ENCODE assay signal across 8 cellular contexts in the genomic region with DNA sequence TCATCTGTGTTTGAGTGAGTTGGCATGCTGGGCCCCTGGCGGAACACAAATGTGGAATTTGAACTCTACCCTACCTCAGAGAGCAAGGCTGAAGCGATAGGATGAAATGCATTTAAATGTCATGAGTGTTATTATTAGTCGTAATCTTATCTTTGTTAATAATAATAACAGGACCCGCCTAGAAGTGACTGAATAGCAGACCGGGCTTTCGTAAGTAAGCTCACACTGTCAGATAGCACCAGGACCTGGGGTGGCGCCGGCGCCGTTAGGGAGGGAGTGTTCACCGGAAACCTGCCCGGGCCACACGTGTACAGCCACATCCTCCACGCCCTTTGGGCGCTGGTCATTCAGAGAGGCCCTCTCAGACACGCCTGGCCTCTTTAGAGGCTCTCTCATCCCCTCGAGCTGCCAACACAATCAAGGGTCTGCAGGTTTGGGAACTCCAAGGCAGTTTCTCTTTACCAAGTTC.
DNase-seq lines count a peak whose midpoint lies in the region; ATAC-seq, FAIRE-seq and TF ChIP-seq lines count a peak whose summit lies in the region.

No MANE protein-coding gene starts in this region.

- ATAC-seq in HG02763 (IDR thresholded peaks at IDR 0.05; ENCODE audit: unreplicated experiment), result peak; percentile 37
- ATAC-seq in GM12878, result peak; percentile 85
- no peak for ATAC-seq in GM21786 (IDR thresholded peaks at IDR 0.05; ENCODE audit: unreplicated experiment)

- H3K4me1 ChIP-seq in GM12878 (ENCODE audit: control insufficient read depth, insufficient read depth, low read length) (peaks cover 47% of the 10 kb centered on the region), mesenchymal stem cell (ENCODE audit: control insufficient read depth, insufficient read depth, low read depth, low read length) (peaks cover 18% of the 10 kb centered on the region), thyroid gland (peaks cover 42 to 53% of the 10 kb centered on the region in 2 donors)

- no peak overlapping the region for H2BK120ac ChIP-seq in mesenchymal stem cell (ENCODE audit: low read depth, low read length)

- BruUV-seq in GM12878 (replicated peaks; lab: Mats Ljungman, UMichigan), result no TSS peak

- peak overlapping the region in 1 of 2 experiments; percentile 65 for H3K4ac ChIP-seq in mesenchymal stem cell (ENCODE audit: low read depth in 1 of 2, low read length in 2 of 2)

- H3K9me3 ChIP-seq in GM12878 (replicated peaks; ENCODE audit: control insufficient read depth, insufficient read depth, low read length), result no peaks in the 10 kb centered on the region
- no peaks in the 10 kb centered on the region for H3K9me3 ChIP-seq in mesenchymal stem cell (ENCODE audit: control insufficient read depth, low read length)
- H3K9me3 ChIP-seq in thyroid gland, result no peaks in the 10 kb centered on the region

- H4K8ac ChIP-seq in mesenchymal stem cell (ENCODE audit: low read length), result peak overlapping the region; percentile 59

- peak overlapping the region; percentile 30 for H4K91ac ChIP-seq in mesenchymal stem cell (ENCODE audit: low read length)

- no peaks in the 10 kb centered on the region for H3K27me3 ChIP-seq in GM12878 (replicated peaks in 1 of 2; ENCODE audit: control insufficient read depth in 2 of 2, insufficient read depth in 2 of 2, low read length in 1 of 2)
- no peaks in the 10 kb centered on the region for H3K27me3 ChIP-seq in mesenchymal stem cell (ENCODE audit: control insufficient read depth in 1 of 2, insufficient read depth in 1 of 2, low read length in 2 of 2)
- no peaks in the 10 kb centered on the region for H3K27me3 ChIP-seq in thyroid gland

- H3K4me2 ChIP-seq in GM12878 (ENCODE audit: control insufficient read depth, insufficient read depth) (peak overlapping the region; percentile 1), mesenchymal stem cell (ENCODE audit: low read length, poor library complexity, severe bottlenecking) (no peak overlapping the region)

- peak overlapping the region; percentile 65 to 79 for H3K18ac ChIP-seq in mesenchymal stem cell (ENCODE audit: low read depth in 1 of 2, low read length in 2 of 2)

- peak; percentile 64; the same call in 1 of the 2 replicates for TF ChIP-seq POLR2A in GM12878 (IDR thresholded peaks at IDR 0.05; ENCODE audit: low read depth, low read length)
- TF ChIP-seq POLR2A in thyroid gland (IDR thresholded peaks at IDR 0.05), result peak in 1 of 2 donors; percentile 37

- WGBS in GM12878 (ENCODE audit: insufficient coverage, insufficient replicate concordance, low lambda C conversion rate, missing lambda C conversion rate), result 4% methylated on average over 17 of the region's 17 CpGs
- 23% methylated on average over 15 of the region's 17 CpGs for WGBS in mesenchymal stem cell
- 18 to 22% methylated on average over 13 to 17 of the region's 17 CpGs for WGBS in thyroid gland, 2 donors

- peak overlapping the region; percentile 29 for H2BK15ac ChIP-seq in mesenchymal stem cell (ENCODE audit: low read depth, poor library complexity, severe bottlenecking)

- POLR2A ChIA-PET in GM12878 (lab: Charles Lee), result interaction anchor here (0.9 to 3.1 kb wide), 5 partner anchors 19 to 64 kb away, joined by 5 to 14 read pairs (median 6); partner anchors contain the start of gene GRK5

- H3K27ac ChIP-seq in GM12878 (ENCODE audit: control insufficient read depth, insufficient read depth), result peak overlapping the region; percentile 48
- no peak overlapping the region for H3K27ac ChIP-seq in mesenchymal stem cell (ENCODE audit: low read length, poor library complexity, severe bottlenecking)
- peak overlapping the region; percentile 70 to 90 (median 86) for H3K27ac ChIP-seq in thyroid gland

- no peak for FAIRE-seq in GM12878 (lab: Jason Lieb, UNC)

- H2AK5ac ChIP-seq in mesenchymal stem cell (ENCODE audit: low read length, severe bottlenecking), result peak overlapping the region; percentile 58

- no peaks in the 10 kb centered on the region for H4K20me1 ChIP-seq in GM12878 (ENCODE audit: control insufficient read depth, insufficient read depth)

- no peak overlapping the region for H3K23ac ChIP-seq in mesenchymal stem cell (ENCODE audit: low read length in 2 of 2)

- SMC1A ChIA-PET in GM12878 (lab: Charles Lee; ENCODE audit: uncharacterized antibody, unreplicated experiment), result interaction anchor here (0.6 to 2.1 kb wide), 11 partner anchors 9 to 350 kb away, joined by 3 to 10 read pairs (median 3); no protein-coding TSS in a partner anchor

- peaks cover 28% of the 10 kb centered on the region for H3K79me1 ChIP-seq in mesenchymal stem cell (replicated peaks; ENCODE audit: low read length, poor library complexity, severe bottlenecking)

- CTCF ChIA-PET in GM12878 (lab: Yijun Ruan, JAX), result interaction anchor here (0.5 to 1.8 kb wide), 6 partner anchors 35 to 64 kb away, joined by 3 to 6 read pairs (median 4); partner anchors contain the start of gene GRK5

- H2AFZ ChIP-seq in GM12878 (ENCODE audit: control insufficient read depth, low read depth, low read length) (peak overlapping the region; percentile 0), mesenchymal stem cell (ENCODE audit: low read depth, low read length) (no peak overlapping the region)

- in situ Hi-C loops in GM13976 (cut with MboI; ENCODE audit: low sequenced_read_pairs, unreplicated experiment), result no loop called here
- in situ Hi-C loops in GM12878 (cut with MboI), result no loop called here

- TF ChIP-seq CTCF in GM13976 (IDR thresholded peaks at IDR 0.05; ENCODE audit: borderline replicate concordance, control extremely low read depth, extremely low read depth, insufficient read depth, missing control alignments) (peak; percentile 2), GM12878 (IDR thresholded peaks at IDR 0.05 in 2 of 3, conservative IDR thresholded peaks at IDR 0.05 in 1 of 3; ENCODE audit: control insufficient read depth in 2 of 3, extremely low read depth in 1 of 3, insufficient read depth in 1 of 3, low read depth in 3 of 3, low read length in 3 of 3) (no peak), thyroid gland (IDR thresholded peaks at IDR 0.05) (no peak)

- no peak for TF ChIP-seq RAD21 in GM12878 (IDR thresholded peaks at IDR 0.05; ENCODE audit: insufficient read depth, low read depth, low read length)

- peak overlapping the region in 1 of 2 experiments; percentile 59 for H2BK12ac ChIP-seq in mesenchymal stem cell (ENCODE audit: low read length in 2 of 2)

- H3K4me3 ChIP-seq in GM12878 (peak overlapping the region; percentile 21; the same call in 1 of the 2 replicates), mesenchymal stem cell (ENCODE audit: insufficient read depth in 1 of 2, low read depth in 1 of 2, low read length in 2 of 2) (peak overlapping the region in 1 of 2 experiments; percentile 49), thyroid gland (replicated peaks in 1 of 3) (no peak overlapping the region)

- no peak for TF ChIP-seq EP300 in GM12878 (IDR thresholded peaks at IDR 0.05; ENCODE audit: borderline replicate concordance in 1 of 2, control insufficient read depth in 1 of 2, low read depth in 2 of 2, low read length in 2 of 2)

- H3K14ac ChIP-seq in mesenchymal stem cell (ENCODE audit: low read length in 2 of 2), result peak overlapping the region in 1 of 2 experiments; percentile 68

- peaks cover 12% of the 10 kb centered on the region for H3K79me2 ChIP-seq in GM12878 (ENCODE audit: control insufficient read depth, insufficient read depth, low read length)

- intact Hi-C loops in GM12878 (cut with micrococcal nuclease; ENCODE audit: unreplicated experiment) (loop anchor here (1.0 kb wide), 1 partner anchor 35 kb away; no protein-coding TSS in a partner anchor), thyroid gland (cut with DNase I) (no loop called here)

- DNase-seq in GM13976 (ENCODE audit: low spot score), result peak; percentile 74
- DNase-seq in T-helper 1 cell, result peak; percentile 26 to 73 (median 33)
- no peak for DNase-seq in GM12878 (ENCODE audit: low read depth, low spot score)
- no peak for DNase-seq in mesenchymal stem cell
- DNase-seq in thyroid gland, result peak; percentile 96 to 97
- DNase-seq in NCI-H1436 (lab: John Stamatoyannopoulos, UW), result no peak

- H2BK5ac ChIP-seq in mesenchymal stem cell (ENCODE audit: low read depth, low read length, poor library complexity, severe bottlenecking), result no peak overlapping the region

- RAD21 ChIA-PET in GM12878 (lab: Charles Lee; ENCODE audit: unreplicated experiment), result interaction anchor here (0.9 to 2.0 kb wide), 6 partner anchors 14 to 71 kb away, joined by 3 to 8 read pairs (median 5); partner anchors contain the start of gene GRK5

- H3K9ac ChIP-seq in GM12878 (ENCODE audit: control insufficient read depth, insufficient read depth, low read length), result no peak overlapping the region
- H3K9ac ChIP-seq in mesenchymal stem cell (ENCODE audit: low read length), result no peak overlapping the region

- no peaks in the 10 kb centered on the region for H3K36me3 ChIP-seq in GM12878 (ENCODE audit: control insufficient read depth in 2 of 2, insufficient read depth in 2 of 2, low read length in 1 of 2)
- H3K36me3 ChIP-seq in mesenchymal stem cell (ENCODE audit: control insufficient read depth in 1 of 2, insufficient read depth in 2 of 2, low read depth in 1 of 2, low read length in 2 of 2), result no peaks in the 10 kb centered on the region
- no peaks in the 10 kb centered on the region for H3K36me3 ChIP-seq in thyroid gland

TF ChIP-seq in GM12878, 131 proteins besides CTCF, POLR2A, EP300 and RAD21 (continues in another document):
- TF ChIP-seq NFYA (IDR thresholded peaks at IDR 0.05; ENCODE audit: borderline replicate concordance, low read depth, low read length) (no peak), CREM (IDR thresholded peaks at IDR 0.05; ENCODE audit: low read depth) (peak; percentile 40; the same call in 1 of the 2 replicates)

Comparison
In these comparisons a context has a peak if more than half of its experiments do, and no peak if none do; other contexts are left out.
1. DNase-seq: peak in GM13976 (single experiment), T-helper 1 cell (5 of 5) and thyroid gland (2 of 2); none in GM12878 (single experiment), mesenchymal stem cell (single experiment) and NCI-H1436 (single experiment).